ENCODE assay signal across 18 cellular contexts in the genomic region with DNA sequence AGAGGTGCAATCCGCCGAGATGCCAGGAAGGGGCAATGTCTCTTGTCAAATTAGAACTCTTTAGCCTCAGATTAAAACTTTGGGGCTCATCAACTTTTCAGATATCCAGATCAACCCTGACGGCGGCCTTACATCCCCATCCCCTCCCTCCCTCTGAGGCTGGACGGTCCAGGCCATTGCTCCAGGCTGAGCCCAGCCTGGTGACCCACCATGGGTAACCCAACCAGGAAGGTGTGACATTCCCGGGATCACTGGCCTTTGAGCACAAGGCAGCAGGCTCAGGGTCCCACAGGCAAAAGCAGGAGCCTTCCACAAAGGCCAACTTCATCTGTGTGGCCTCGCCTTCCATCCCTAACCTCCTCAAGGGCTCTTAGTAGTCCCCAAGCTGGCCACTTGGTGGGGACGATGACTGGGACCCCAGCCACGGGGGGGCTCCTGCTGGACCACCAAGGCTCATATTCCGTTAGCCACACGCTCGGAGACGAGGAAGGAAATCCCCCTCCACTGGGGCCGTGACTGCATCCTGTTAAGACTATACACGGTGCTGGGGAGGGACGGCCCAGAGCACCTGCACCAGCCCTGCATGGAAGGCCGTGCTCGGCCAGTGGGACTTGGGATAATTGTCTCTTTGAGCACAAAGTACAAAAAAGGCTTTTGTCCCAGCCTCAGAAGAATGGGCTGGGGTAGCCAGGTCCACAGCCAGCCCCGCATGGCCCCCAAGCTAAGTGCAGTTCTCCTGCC.
DNase-seq lines count a peak whose midpoint lies in the region; ATAC-seq and TF ChIP-seq lines count a peak whose summit lies in the region.
"Had no signal": no experiment of that assay in that cellular context is flagged by ENCODE, and none has a peak within 500 bp of the region (broad histone marks: within the 10 kb centered on the region; RNA-seq: fewer than 3 reads in every experiment).

No MANE protein-coding gene starts in this region.

- no peaks in the 10 kb centered on the region for H3K36me3 Mint-ChIP-seq in natural killer cell
- H3K36me3 Mint-ChIP-seq in natural killer cell treated with Interleukin-12 subunit alpha and Interleukin-12 subunit beta and Interleukin-15 and Interleukin-18, amount 100 ng/mL, for 72 hours, result no peaks in the 10 kb centered on the region
- H3K36me3 Mint-ChIP-seq: activated naive CD8-positive, alpha-beta T cell had no signal

- H3K27ac Mint-ChIP-seq in natural killer cell, result peak overlapping the region; percentile 33 to 50
- H3K27ac Mint-ChIP-seq in natural killer cell treated with Interleukin-12 subunit alpha and Interleukin-12 subunit beta and Interleukin-15 and Interleukin-18, amount 100 ng/mL, for 72 hours, result no peak overlapping the region
- H3K27ac Mint-ChIP-seq: activated naive CD8-positive, alpha-beta T cell had no signal

- CTCF ChIA-PET in GM10248 (lab: Yijun Ruan, JAX), result no interaction called here

- no peaks in the 10 kb centered on the region for H3K27me3 Mint-ChIP-seq in natural killer cell (ENCODE audit: low read depth in 2 of 2)
- no peaks in the 10 kb centered on the region for H3K27me3 Mint-ChIP-seq in natural killer cell treated with Interleukin-12 subunit alpha and Interleukin-12 subunit beta and Interleukin-15 and Interleukin-18, amount 100 ng/mL, for 72 hours
- H3K27me3 Mint-ChIP-seq: activated naive CD8-positive, alpha-beta T cell had no signal

- TF ChIP-seq CTCF in natural killer cell (IDR thresholded peaks at IDR 0.05) (no peak), GM10248 (IDR thresholded peaks at IDR 0.05; ENCODE audit: control extremely low read depth, extremely low read depth, low read depth, missing control alignments) (no peak)

- no peaks in the 10 kb centered on the region for H3K9me3 Mint-ChIP-seq in natural killer cell
- no peaks in the 10 kb centered on the region for H3K9me3 Mint-ChIP-seq in natural killer cell treated with Interleukin-12 subunit alpha and Interleukin-12 subunit beta and Interleukin-15 and Interleukin-18, amount 100 ng/mL, for 72 hours

- DNase-seq in natural killer cell (no peak), head of caudate nucleus (peak in 24 of 42 donors; percentile 0 to 40 (median 10)), posterior cingulate gyrus (peak in 6 of 10 donors; percentile 4 to 81 (median 29)), LoVo (ENCODE audit: low spot score) (no peak), NCI-H748 (lab: John Stamatoyannopoulos, UW; ENCODE audit: unreplicated experiment) (no peak), GM10248 (ENCODE audit: extremely low spot score) (no peak), NCI-H2081 (lab: John Stamatoyannopoulos, UW) (no peak)
- DNase-seq in natural killer cell treated with Interleukin-12 subunit alpha and Interleukin-12 subunit beta and Interleukin-15 and Interleukin-18, amount 100 ng/mL, for 72 hours (ENCODE audit: low spot score), result no peak
- DNase-seq: activated CD4-positive, alpha-beta T cell treated with anti-CD3 and anti-CD28 coated beads, Interleukin-2, amount 50 U/mL, for 4 hours; DMS79 treated with DMSO at 0.1 percent for 48 hours; HCEC 1CT; IMR-90; NCI-H2029; psoas muscle had no signal

- H3K4me1 Mint-ChIP-seq in natural killer cell, result peaks cover 46 to 56% of the 10 kb centered on the region in 2 donors
- peaks cover 5 to 30% of the 10 kb centered on the region in 2 donors for H3K4me1 Mint-ChIP-seq in natural killer cell treated with Interleukin-12 subunit alpha and Interleukin-12 subunit beta and Interleukin-15 and Interleukin-18, amount 100 ng/mL, for 72 hours (ENCODE audit: low read depth in 2 of 2)

- no peak for ATAC-seq in natural killer cell
- ATAC-seq in natural killer cell treated with Interleukin-12 subunit alpha and Interleukin-12 subunit beta and Interleukin-15 and Interleukin-18, amount 100 ng/mL, for 72 hours, result no peak
- ATAC-seq: esophagus mucosa, gastroesophageal sphincter, left lobe of liver, psoas muscle had no signal

- POLR2A ChIA-PET in GM10248 (lab: Yijun Ruan, JAX), result no interaction called here

- intact Hi-C loops in natural killer cell (cut with micrococcal nuclease) (no loop called here), head of caudate nucleus (cut with DNase I) (no loop called here), posterior cingulate gyrus (cut with DNase I) (loop anchor here (5.0 kb wide), 2 partner anchors 38 to 58 kb away; no protein-coding TSS in a partner anchor)

- H3K4me3 Mint-ChIP-seq in natural killer cell, result no peak overlapping the region
- no peak overlapping the region for H3K4me3 Mint-ChIP-seq in natural killer cell treated with Interleukin-12 subunit alpha and Interleukin-12 subunit beta and Interleukin-15 and Interleukin-18, amount 100 ng/mL, for 72 hours
- H3K4me3 Mint-ChIP-seq: activated naive CD8-positive, alpha-beta T cell had no signal

Comparison
In these comparisons a context has a peak if more than half of its experiments do, and no peak if none do; other contexts are left out.
1. H3K27ac Mint-ChIP-seq: peak in natural killer cell (2 of 2); none in natural killer cell treated with Interleukin-12 subunit alpha and Interleukin-12 subunit beta and Interleukin-15 and Interleukin-18, amount 100 ng/mL, for 72 hours (0 of 2).
2. DNase-seq: peak in head of caudate nucleus (24 of 42) and posterior cingulate gyrus (6 of 10); none in natural killer cell (single experiment), natural killer cell treated with Interleukin-12 subunit alpha and Interleukin-12 subunit beta and Interleukin-15 and Interleukin-18, amount 100 ng/mL, for 72 hours (single experiment), LoVo (single experiment), NCI-H748 (single experiment), GM10248 (single experiment) and NCI-H2081 (0 of 2).